1 cellular context compared by ENCODE assay signal in genomic region chr15:44317423-44317822, GRCh38.
TF ChIP-seq lines count a peak whose summit lies in the region.

No MANE protein-coding gene starts in this region.

TF ChIP-seq in WTC11, 78 proteins besides CTCF, POLR2A, EP300 and RAD21 (continued from another document):
- TF ChIP-seq AR (CRISPR knock-in tag; IDR thresholded peaks at IDR 0.05) (no peak), RELA (CRISPR knock-in tag; IDR thresholded peaks at IDR 0.05; ENCODE audit: borderline replicate concordance) (no peak), JUN (CRISPR knock-in tag; IDR thresholded peaks at IDR 0.05) (no peak), GRHL2 (CRISPR knock-in tag; IDR thresholded peaks at IDR 0.05; ENCODE audit: insufficient replicate concordance, severe bottlenecking) (no peak)
